In genomic region chr6:32664827-32665362, GRCh38 we compare ENCODE assay signal across 8 cellular contexts. TPM values are rescaled to one million over a fixed set of nuclear protein-coding genes. Genes with fewer than 3 reads are reported as not detected.
A peak's percentile ranks its signal among the peaks of the same experiment; 100 is the strongest.
DNase-seq lines count a peak whose midpoint lies in the region; ATAC-seq and TF ChIP-seq lines count a peak whose summit lies in the region.

No MANE protein-coding gene starts in this region.

- no peaks in the 10 kb centered on the region for H3K36me3 ChIP-seq in gastroesophageal sphincter

- no peaks in the 10 kb centered on the region for H3K9me3 Mint-ChIP-seq in activated CD4-positive, alpha-beta T cell treated with anti-CD3 and anti-CD28 coated beads for 36 hours (ENCODE audit: low read depth)

- DNase-seq in activated CD4-positive, alpha-beta T cell treated with anti-CD3 and anti-CD28 coated beads for 36 hours: peak; percentile 71
- DNase-seq in stimulated activated CD4-positive, alpha-beta T cell treated with anti-CD3 and anti-CD28 coated beads, Interleukin-4, amount 100 ng/mL, for 1 hour: peak; percentile 53
- DNase-seq in cerebellar nuclear complex (lab: John Stamatoyannopoulos, UW) (no peak), A172 (ENCODE audit: low spot score) (no peak), NCI-H128 (lab: John Stamatoyannopoulos, UW; ENCODE audit: unreplicated experiment) (no peak)

- H3K27me3 ChIP-seq in gastroesophageal sphincter: peaks cover 7% of the 10 kb centered on the region

- CTCF ChIA-PET in activated CD4-positive, alpha-beta T cell treated with anti-CD3 and anti-CD28 coated beads for 36 hours (lab: Charles Lee): no interaction called here

- peak; percentile 44 for ATAC-seq in GM21447 (IDR thresholded peaks at IDR 0.05; ENCODE audit: unreplicated experiment)
- peak; percentile 20 for ATAC-seq in activated CD4-positive, alpha-beta T cell treated with anti-CD3 and anti-CD28 coated beads for 36 hours
- peak; percentile 69 for ATAC-seq in gastroesophageal sphincter
- ATAC-seq in HG03039 (IDR thresholded peaks at IDR 0.05; ENCODE audit: unreplicated experiment): no peak

- TF ChIP-seq CTCF in gastroesophageal sphincter (IDR thresholded peaks at IDR 0.05): no peak

- peaks cover 44% of the 10 kb centered on the region for H3K4me1 Mint-ChIP-seq in activated CD4-positive, alpha-beta T cell treated with anti-CD3 and anti-CD28 coated beads for 36 hours

- peak overlapping the region; percentile 10 for H3K27ac Mint-ChIP-seq in activated CD4-positive, alpha-beta T cell treated with anti-CD3 and anti-CD28 coated beads for 36 hours

- H3K4me3 ChIP-seq in gastroesophageal sphincter: no peak overlapping the region

- H3K36me3 Mint-ChIP-seq in activated CD4-positive, alpha-beta T cell treated with anti-CD3 and anti-CD28 coated beads for 36 hours (ENCODE audit: low read depth): no peaks in the 10 kb centered on the region

- peak overlapping the region; percentile 68 for H3K4me3 Mint-ChIP-seq in activated CD4-positive, alpha-beta T cell treated with anti-CD3 and anti-CD28 coated beads for 36 hours

- H3K4me1 ChIP-seq in gastroesophageal sphincter: no peaks in the 10 kb centered on the region

- intact Hi-C loops in activated CD4-positive, alpha-beta T cell treated with anti-CD3 and anti-CD28 coated beads for 36 hours (cut with DNase I, micrococcal nuclease): no loop called here

- peaks cover 18% of the 10 kb centered on the region for H3K27me3 Mint-ChIP-seq in activated CD4-positive, alpha-beta T cell treated with anti-CD3 and anti-CD28 coated beads for 36 hours

- no peak for TF ChIP-seq EP300 in gastroesophageal sphincter (IDR thresholded peaks at IDR 0.05)

- no peaks in the 10 kb centered on the region for H3K9me3 ChIP-seq in gastroesophageal sphincter

- H3K27ac ChIP-seq in gastroesophageal sphincter: no peak overlapping the region

- WGBS in gastroesophageal sphincter (ENCODE audit: low coverage in 1 of 2), 2 donors: 0% methylated on average over 2 of the region's 47 CpGs; no CpG with 5 or more reads in 1 of the 2 donors

- POLR2A ChIA-PET in activated CD4-positive, alpha-beta T cell treated with anti-CD3 and anti-CD28 coated beads for 36 hours (lab: Charles Lee): no interaction called here

- TF ChIP-seq POLR2A in gastroesophageal sphincter (IDR thresholded peaks at IDR 0.05): no peak

RNA-seq across cellular contexts. Expression of gene HLA-DQB1, which starts 1.6 kb away (rescaled TPM):
- 1 to 10 TPM; 2.3 to 3.1 TPM for total RNA-seq in activated CD4-positive, alpha-beta T cell treated with anti-CD3 and anti-CD28 coated beads for 36 hours
- 1 to 10 TPM in 3 of 4 donors, under 1 TPM in 1; 0.16 to 5.8 (median 1.4) TPM for total RNA-seq in gastroesophageal sphincter
- total RNA-seq in A172 (2014; rRNA removed; shearing (Covaris generic)): not detected in 2 replicates

RNA-seq across cellular contexts. Expression of gene HLA-DQA1, which starts 27.7 kb away (rescaled TPM):
- under 1 TPM; 0.32 to 0.61 TPM for total RNA-seq in activated CD4-positive, alpha-beta T cell treated with anti-CD3 and anti-CD28 coated beads for 36 hours
- total RNA-seq in gastroesophageal sphincter: 1 to 10 TPM in 3 of 4 donors, not detected in 1; 1.7 to 7.8 (median 4.3) TPM
- total RNA-seq in A172 (2014; rRNA removed; shearing (Covaris generic)): not detected in 2 replicates

Comparison
In these comparisons a context has a peak if more than half of its experiments do, and no peak if none do; other contexts are left out.
1. DNase-seq: peak in activated CD4-positive, alpha-beta T cell treated with anti-CD3 and anti-CD28 coated beads for 36 hours (single experiment) and stimulated activated CD4-positive, alpha-beta T cell treated with anti-CD3 and anti-CD28 coated beads, Interleukin-4, amount 100 ng/mL, for 1 hour (single experiment); none in cerebellar nuclear complex (0 of 2), A172 (single experiment) and NCI-H128 (single experiment).